Comparison of ENCODE assay signal across 1 cellular context in the genomic region with DNA sequence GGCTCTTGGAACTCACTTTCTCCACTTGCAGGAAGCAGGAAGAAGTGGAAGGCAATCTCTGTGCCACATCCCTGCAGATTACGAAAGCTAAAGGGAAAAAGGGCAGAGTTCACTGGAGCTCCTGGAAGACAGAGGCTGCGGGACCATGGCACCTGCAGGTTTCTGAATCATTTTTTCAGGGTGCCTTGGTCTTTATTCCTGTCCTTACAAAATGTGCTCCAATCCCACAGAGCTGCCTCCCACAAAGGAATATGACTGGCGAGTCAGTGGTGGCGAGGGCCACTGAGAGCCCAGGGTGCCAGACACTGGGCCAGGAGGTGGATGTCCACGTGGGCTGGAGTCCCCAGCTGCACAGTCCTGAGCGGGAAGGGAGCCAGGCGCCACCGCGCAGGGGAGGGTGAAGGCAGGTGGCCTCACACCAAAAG.
TF ChIP-seq lines count a peak whose summit lies in the region.

No MANE protein-coding gene starts in this region.

TF ChIP-seq in H1, 55 proteins besides CTCF, POLR2A, EP300 and RAD21 (continued from another document):
- TF ChIP-seq CHD1 (IDR thresholded peaks at IDR 0.05; ENCODE audit: low read depth, low read length) (no peak), MAFK (IDR thresholded peaks at IDR 0.05; ENCODE audit: low read depth, low read length) (no peak), SP2 (IDR thresholded peaks at IDR 0.05; ENCODE audit: low read length) (no peak)
